ENCODE assay signal across 20 cellular contexts in the genomic region with DNA sequence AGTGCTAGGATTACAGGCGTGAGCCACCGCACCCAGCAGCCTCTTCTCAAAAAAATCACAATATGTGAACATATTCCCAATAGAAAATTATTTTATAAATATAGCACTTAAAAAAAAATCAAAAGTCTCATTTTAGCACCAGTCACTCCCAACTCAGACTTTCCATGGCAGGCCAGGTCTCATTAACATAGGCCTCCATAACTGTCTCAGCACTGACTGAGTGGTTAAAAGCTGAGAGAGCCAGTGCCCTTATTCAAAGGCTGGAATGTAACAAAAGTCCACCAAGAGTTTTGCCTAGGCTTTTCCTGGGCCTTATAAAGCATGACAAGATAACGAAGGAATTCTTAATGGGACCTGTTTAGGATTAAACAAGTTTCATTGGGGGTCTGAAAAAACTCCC.
"Had no signal": no experiment of that assay in that cellular context is flagged by ENCODE, and none has a peak within 500 bp of the region (broad histone marks: within the 10 kb centered on the region; RNA-seq: fewer than 3 reads in every experiment).

No MANE protein-coding gene starts in this region.

- ATAC-seq: left cardiac atrium, left ventricle myocardium superior had no signal

- H3K4me1 ChIP-seq: colonic mucosa, right atrium auricular region had no signal

- H3K9me3 ChIP-seq: colonic mucosa, right atrium auricular region had no signal

- H3K79me2 ChIP-seq: hepatocyte had no signal

- H3K27me3 Mint-ChIP-seq: naive thymus-derived CD4-positive, alpha-beta T cell had no signal

- H3K27me3 ChIP-seq: colonic mucosa, hepatocyte, right atrium auricular region had no signal

- FAIRE-seq: endothelial cell of umbilical vein, kidney, small intestine had no signal

- H3K27ac ChIP-seq: colonic mucosa, hepatocyte, right atrium auricular region had no signal

- H3K4me3 ChIP-seq: colonic mucosa, hepatocyte, lung, right atrium auricular region had no signal

- H3K36me3 ChIP-seq: colonic mucosa, right atrium auricular region had no signal

- H3K4me1 Mint-ChIP-seq: neural crest cell had no signal

- DNase-seq: colonic mucosa; dermis blood vessel endothelial cell; effector CD4-positive, alpha-beta T cell; endodermal cell; foreskin melanocyte; head of caudate nucleus; kidney; left cardiac atrium; left ventricle myocardium superior; posterior cingulate gyrus; stimulated activated CD4-positive, alpha-beta T cell treated with anti-CD3 and anti-CD28 coated beads, Interleukin-12 subunit alpha, Interleukin-12 subunit beta, amount 100 ng/mL, for 4 hours; stimulated activated naive CD4-positive, alpha-beta T cell treated with Interleukin-2 at 50 U/mL for 16 hours; trophoblast cell had no signal

- H3K4me2 ChIP-seq: hepatocyte had no signal

- H3K4me3 Mint-ChIP-seq: endodermal cell; naive thymus-derived CD4-positive, alpha-beta T cell; neural crest cell had no signal

- H2AFZ ChIP-seq: hepatocyte had no signal

- H3K27ac Mint-ChIP-seq: endodermal cell; naive thymus-derived CD4-positive, alpha-beta T cell had no signal
